Comparison of ENCODE assay signal across 9 cellular contexts in the genomic region with DNA sequence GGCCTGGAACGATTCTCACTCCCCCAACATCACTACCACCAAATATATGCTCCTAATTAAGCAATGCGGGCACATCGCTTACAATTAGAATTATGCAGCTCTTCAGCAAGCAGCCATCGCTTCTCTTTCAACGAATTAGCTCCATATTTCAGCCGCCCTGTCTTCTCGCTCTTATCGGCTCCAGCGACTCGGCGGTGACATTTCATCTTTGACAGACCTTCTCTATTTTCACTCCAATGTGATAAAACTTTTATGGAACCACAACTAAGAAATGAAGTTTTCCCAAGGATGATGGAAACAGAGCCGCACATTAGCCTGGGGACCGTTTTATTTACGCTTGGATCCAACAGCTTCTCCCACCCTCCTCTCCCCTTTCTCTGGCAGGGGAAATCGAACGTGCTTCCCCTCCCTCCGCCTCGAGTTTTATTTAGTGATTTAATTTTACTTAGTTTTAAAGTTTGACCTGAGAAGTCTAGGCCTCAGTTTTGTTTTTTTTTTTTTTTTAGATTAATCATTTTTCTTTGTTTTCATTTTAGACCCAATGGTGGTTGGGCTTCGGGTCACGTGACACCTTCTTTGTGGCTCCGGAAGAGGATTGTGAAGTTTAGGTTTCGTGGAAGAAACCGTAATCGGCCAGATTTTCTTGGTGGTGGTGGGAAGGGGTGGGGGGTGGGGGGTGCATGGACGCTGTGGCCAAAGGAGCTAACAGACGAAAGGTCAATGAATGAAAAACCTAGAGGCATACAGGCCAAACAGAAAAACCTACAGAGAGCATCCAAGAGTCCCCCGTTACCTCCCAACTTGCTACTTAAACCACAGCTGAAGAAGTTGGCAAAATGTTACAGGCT. TPM values are rescaled to one million over a fixed set of nuclear protein-coding genes. Genes with fewer than 3 reads are reported as not detected.
DNase-seq lines count a peak whose midpoint lies in the region; ATAC-seq and TF ChIP-seq lines count a peak whose summit lies in the region.
"Had no signal": no experiment of that assay in that cellular context is flagged by ENCODE, and none has a peak within 500 bp of the region (broad histone marks: within the 10 kb centered on the region; RNA-seq: fewer than 3 reads in every experiment).

No MANE protein-coding gene starts in this region.

- peak overlapping the region; percentile 37 for H3K4me3 ChIP-seq in iPS-15b (ENCODE audit: low read depth, low read length)
- H3K4me3 ChIP-seq in OCI-LY7 (ENCODE audit: low read depth, low read length, poor library complexity, severe bottlenecking): no peak overlapping the region

- no peak overlapping the region for H3K4me2 ChIP-seq in OCI-LY7 (ENCODE audit: low read length)

- peak overlapping the region; percentile 75 for H3K4me3 Mint-ChIP-seq in activated T-helper 1 cell treated with anti-CD3 and anti-CD28 coated beads, Interleukin-12 subunit alpha, Interleukin-12 subunit beta, Interleukin-2, Interleukin-4 antibody, amounts not matched to agents 30 ng/mL and 10 ng/mL and 1 ng/mL, durations not matched to agents 14 hours and 24 hours and 36 hours

- H3K27me3 Mint-ChIP-seq in activated T-helper 1 cell treated with anti-CD3 and anti-CD28 coated beads, Interleukin-12 subunit alpha, Interleukin-12 subunit beta, Interleukin-2, Interleukin-4 antibody, amounts not matched to agents 30 ng/mL and 10 ng/mL and 1 ng/mL, durations not matched to agents 14 hours and 24 hours and 36 hours (ENCODE audit: insufficient read depth): peaks cover 3% of the 10 kb centered on the region

- no peak for ATAC-seq in HG02970 (IDR thresholded peaks at IDR 0.05; ENCODE audit: low FRiP score, unreplicated experiment)

- TF ChIP-seq CTCF in OCI-LY7 (conservative IDR thresholded peaks at IDR 0.05; ENCODE audit: low read length): no peak

- H3K36me3 ChIP-seq in iPS-15b (ENCODE audit: control insufficient read depth, insufficient read depth, low read length) (no peaks in the 10 kb centered on the region), OCI-LY7 (ENCODE audit: insufficient read depth, low read length) (peaks cover 12% of the 10 kb centered on the region; the same call in 1 of the 2 replicates)

- POLR2A ChIA-PET in OCI-LY7 (lab: Charles Lee): interaction anchor here (0.7 kb wide), 1 partner anchor 495 kb away, joined by 3 read pairs; no protein-coding TSS in a partner anchor

- no peak overlapping the region for H2AFZ ChIP-seq in OCI-LY7 (ENCODE audit: low read length)

- H3K4me1 ChIP-seq in iPS-15b (ENCODE audit: control insufficient read depth, insufficient read depth, low read length) (peaks cover 39% of the 10 kb centered on the region), OCI-LY7 (ENCODE audit: insufficient read depth, low read length, poor library complexity, severe bottlenecking) (no peaks in the 10 kb centered on the region)

- no peaks in the 10 kb centered on the region for H4K20me1 ChIP-seq in OCI-LY7 (ENCODE audit: insufficient read depth, low read length)

- H3K9ac ChIP-seq in iPS-15b (ENCODE audit: low read depth, low read length): no peak overlapping the region

- peak; percentile 75 for DNase-seq in DMS153 treated with DMSO at 0.1 percent for 48 hours (lab: John Stamatoyannopoulos, UW; ENCODE audit: unreplicated experiment)
- DNase-seq in DMS153 (lab: John Stamatoyannopoulos, UW): no peak
- peak; percentile 43 for DNase-seq in activated T-helper 1 cell treated with anti-CD3 and anti-CD28 coated beads, Interleukin-12 subunit alpha, Interleukin-12 subunit beta, Interleukin-2, Interleukin-4 antibody, amounts not matched to agents 30 ng/mL and 10 ng/mL and 1 ng/mL, durations not matched to agents 14 hours and 24 hours and 36 hours (ENCODE audit: low spot score)
- DNase-seq in stimulated activated naive CD4-positive, alpha-beta T cell treated with Interleukin-2 at 50 U/mL for 16 hours (lab: John Stamatoyannopoulos, UW): peak; percentile 42
- no peak for DNase-seq in SKM-1 (lab: John Stamatoyannopoulos, UW; ENCODE audit: unreplicated experiment)
- DNase-seq in OCI-LY7 (ENCODE audit: low spot score): no peak

- H3K9me2 ChIP-seq in OCI-LY7 (ENCODE audit: insufficient read depth, low read length): no peaks in the 10 kb centered on the region

- no peaks in the 10 kb centered on the region for H3K9me3 ChIP-seq in iPS-15b (ENCODE audit: control insufficient read depth, insufficient read depth, low read length)
- H3K9me3 ChIP-seq in OCI-LY7 (ENCODE audit: low read length): no peaks in the 10 kb centered on the region

- H3K4me1 Mint-ChIP-seq in activated T-helper 1 cell treated with anti-CD3 and anti-CD28 coated beads, Interleukin-12 subunit alpha, Interleukin-12 subunit beta, Interleukin-2, Interleukin-4 antibody, amounts not matched to agents 30 ng/mL and 10 ng/mL and 1 ng/mL, durations not matched to agents 14 hours and 24 hours and 36 hours (ENCODE audit: low read depth): peaks cover 58% of the 10 kb centered on the region

- H3K79me2 ChIP-seq in OCI-LY7 (ENCODE audit: insufficient read depth, low read depth, low read length): no peaks in the 10 kb centered on the region

- CTCF ChIA-PET in OCI-LY7 (lab: Charles Lee; ENCODE audit: unreplicated experiment): interaction anchor here (0.6 kb wide), 1 partner anchor 29 kb away, joined by 6 read pairs; no protein-coding TSS in a partner anchor

- no TSS peak for BruUV-seq in OCI-LY7 (replicated peaks; lab: Mats Ljungman, UMichigan)

- H3K27ac ChIP-seq in OCI-LY7 (ENCODE audit: low read depth, low read length, poor library complexity, severe bottlenecking): no peak overlapping the region
- H3K27ac ChIP-seq: 22Rv1 had no signal

- H3K27me3 ChIP-seq in iPS-15b (ENCODE audit: control insufficient read depth, insufficient read depth, low read length): peaks cover 94% of the 10 kb centered on the region

- H3K9me3 Mint-ChIP-seq in activated T-helper 1 cell treated with anti-CD3 and anti-CD28 coated beads, Interleukin-12 subunit alpha, Interleukin-12 subunit beta, Interleukin-2, Interleukin-4 antibody, amounts not matched to agents 30 ng/mL and 10 ng/mL and 1 ng/mL, durations not matched to agents 14 hours and 24 hours and 36 hours: no peaks in the 10 kb centered on the region

- intact Hi-C loops in activated T-helper 1 cell treated with anti-CD3 and anti-CD28 coated beads, Interleukin-12 subunit alpha, Interleukin-12 subunit beta, Interleukin-2, Interleukin-4 antibody, amounts not matched to agents 30 ng/mL and 10 ng/mL and 1 ng/mL, durations not matched to agents 14 hours and 24 hours and 36 hours (cut with micrococcal nuclease): loop anchor here (2.0 kb wide), 1 partner anchor 31 kb away; a partner anchor contains a TSS
- intact Hi-C loops in OCI-LY7 (cut with micrococcal nuclease; ENCODE audit: unreplicated experiment): no loop called here

- peaks cover 9% of the 10 kb centered on the region for H3K36me3 Mint-ChIP-seq in activated T-helper 1 cell treated with anti-CD3 and anti-CD28 coated beads, Interleukin-12 subunit alpha, Interleukin-12 subunit beta, Interleukin-2, Interleukin-4 antibody, amounts not matched to agents 30 ng/mL and 10 ng/mL and 1 ng/mL, durations not matched to agents 14 hours and 24 hours and 36 hours (ENCODE audit: low read depth)

- H3K27ac Mint-ChIP-seq in activated T-helper 1 cell treated with anti-CD3 and anti-CD28 coated beads, Interleukin-12 subunit alpha, Interleukin-12 subunit beta, Interleukin-2, Interleukin-4 antibody, amounts not matched to agents 30 ng/mL and 10 ng/mL and 1 ng/mL, durations not matched to agents 14 hours and 24 hours and 36 hours: peak overlapping the region; percentile 80

RNA-seq across cellular contexts. Expression of a gene that starts 3.2 kb away (rescaled TPM):
- total RNA-seq in activated T-helper 1 cell treated with anti-CD3 and anti-CD28 coated beads, Interleukin-12 subunit alpha, Interleukin-12 subunit beta, Interleukin-2, Interleukin-4 antibody, amounts not matched to agents 30 ng/mL and 10 ng/mL and 1 ng/mL, durations not matched to agents 14 hours and 24 hours and 36 hours: 32.5 and 32.8 TPM in 2 replicates
- not detected in 2 replicates for total RNA-seq in OCI-LY7 (2014; rRNA removed; shearing (Covaris generic))
- total RNA-seq in OCI-LY7 (2022): not detected in 2 replicates

RNA-seq across cellular contexts. Expression of a gene that starts 17.3 kb away (rescaled TPM):
- total RNA-seq in activated T-helper 1 cell treated with anti-CD3 and anti-CD28 coated beads, Interleukin-12 subunit alpha, Interleukin-12 subunit beta, Interleukin-2, Interleukin-4 antibody, amounts not matched to agents 30 ng/mL and 10 ng/mL and 1 ng/mL, durations not matched to agents 14 hours and 24 hours and 36 hours: not detected in 2 replicates
- total RNA-seq in OCI-LY7 (2014; rRNA removed; shearing (Covaris generic)): not detected in 2 replicates
- not detected in 2 replicates for total RNA-seq in OCI-LY7 (2022)

RNA-seq across cellular contexts. Expression of a gene that starts 30.1 kb away (rescaled TPM):
- 3.8 and 4.2 TPM in 2 replicates for total RNA-seq in activated T-helper 1 cell treated with anti-CD3 and anti-CD28 coated beads, Interleukin-12 subunit alpha, Interleukin-12 subunit beta, Interleukin-2, Interleukin-4 antibody, amounts not matched to agents 30 ng/mL and 10 ng/mL and 1 ng/mL, durations not matched to agents 14 hours and 24 hours and 36 hours
- 7.2 and 7.4 TPM in 2 replicates for total RNA-seq in OCI-LY7 (2014; rRNA removed; shearing (Covaris generic))
- 8.9 and 9.2 TPM in 2 replicates for total RNA-seq in OCI-LY7 (2022)

RNA-seq across cellular contexts. Expression of a gene that starts 42.0 kb away (rescaled TPM):
- 2.5 and 2.8 TPM in 2 replicates for total RNA-seq in activated T-helper 1 cell treated with anti-CD3 and anti-CD28 coated beads, Interleukin-12 subunit alpha, Interleukin-12 subunit beta, Interleukin-2, Interleukin-4 antibody, amounts not matched to agents 30 ng/mL and 10 ng/mL and 1 ng/mL, durations not matched to agents 14 hours and 24 hours and 36 hours
- 7.7 and 14.0 TPM in 2 replicates for total RNA-seq in OCI-LY7 (2014; rRNA removed; shearing (Covaris generic))
- 13.0 and 14.6 TPM in 2 replicates for total RNA-seq in OCI-LY7 (2022)

RNA-seq across cellular contexts. Expression of a gene that starts 45.5 kb away (rescaled TPM):
- 0.10 TPM in 1 of 2 replicates, not detected in the other for total RNA-seq in activated T-helper 1 cell treated with anti-CD3 and anti-CD28 coated beads, Interleukin-12 subunit alpha, Interleukin-12 subunit beta, Interleukin-2, Interleukin-4 antibody, amounts not matched to agents 30 ng/mL and 10 ng/mL and 1 ng/mL, durations not matched to agents 14 hours and 24 hours and 36 hours
- total RNA-seq in OCI-LY7 (2014; rRNA removed; shearing (Covaris generic)): not detected in 2 replicates
- total RNA-seq in OCI-LY7 (2022): not detected in 2 replicates

Comparison
In these comparisons a context has a peak if more than half of its experiments do, and no peak if none do; other contexts are left out.
1. DNase-seq: peak in DMS153 treated with DMSO at 0.1 percent for 48 hours (single experiment), activated T-helper 1 cell treated with anti-CD3 and anti-CD28 coated beads, Interleukin-12 subunit alpha, Interleukin-12 subunit beta, Interleukin-2, Interleukin-4 antibody, amounts not matched to agents 30 ng/mL and 10 ng/mL and 1 ng/mL, durations not matched to agents 14 hours and 24 hours and 36 hours (single experiment) and stimulated activated naive CD4-positive, alpha-beta T cell treated with Interleukin-2 at 50 U/mL for 16 hours (single experiment); none in DMS153 (single experiment), SKM-1 (single experiment) and OCI-LY7 (single experiment).
2. RNA of a gene that starts 3.2 kb away (total RNA-seq): 32.5 to 32.8 TPM in activated T-helper 1 cell treated with anti-CD3 and anti-CD28 coated beads, Interleukin-12 subunit alpha, Interleukin-12 subunit beta, Interleukin-2, Interleukin-4 antibody, amounts not matched to agents 30 ng/mL and 10 ng/mL and 1 ng/mL, durations not matched to agents 14 hours and 24 hours and 36 hours; not detected in OCI-LY7; every median in the first group is over 10 times any median in the second.